In genomic region chrX:155001873-155002272, GRCh38 we compare ENCODE assay signal across 25 cellular contexts.
"Had no signal": no experiment of that assay in that cellular context is flagged by ENCODE, and none has a peak within 500 bp of the region (broad histone marks: within the 10 kb centered on the region; RNA-seq: fewer than 3 reads in every experiment).

No MANE protein-coding gene starts in this region.

- H3K4me3 Mint-ChIP-seq: dendritic cell treated with granulocyte-macrophage colony-stimulating factor and Interleukin-4, amounts not matched to agents 40 ng/mL and 50 ng/mL, for 4 days; endodermal cell; naive thymus-derived CD8-positive, alpha-beta T cell; nephron progenitor cell; stimulated activated naive B cell treated with anti-CD40 and anti-IgM and Interleukin-4, amounts not matched to agents 10 μg/mL and 1 μg/mL and 100 μg/mL, for 72 hours had no signal

- H3K36me3 ChIP-seq: gastrocnemius medialis, lower lobe of right lung, spleen, stomach, thyroid gland, vagina had no signal

- H3K9me3 ChIP-seq: gastrocnemius medialis, lower lobe of right lung, psoas muscle, spleen, stomach, thyroid gland, vagina had no signal

- H3K27ac ChIP-seq: epithelial cell of prostate, gastrocnemius medialis, lower lobe of right lung, psoas muscle, skin epidermis, spleen, stomach, thyroid gland, vagina had no signal

- DNase-seq: effector CD8-positive, alpha-beta T cell; endodermal cell; foreskin fibroblast; gastrocnemius medialis; head of caudate nucleus; left ventricle myocardium superior; lower lobe of right lung; naive thymus-derived CD8-positive, alpha-beta T cell; nephron progenitor cell; nucleus accumbens; posterior cingulate gyrus; psoas muscle; right cardiac atrium; spleen; stimulated activated CD4-positive, alpha-beta T cell treated with anti-CD3 and anti-CD28 coated beads, Interleukin-4, amount 100 ng/mL, for 4 hours; stimulated activated naive B cell treated with anti-CD40 and anti-IgM and Interleukin-4, amounts not matched to agents 10 μg/mL and 1 μg/mL and 100 μg/mL, for 72 hours; stomach; thyroid gland; trophoblast cell had no signal

- H3K27me3 Mint-ChIP-seq: dendritic cell treated with granulocyte-macrophage colony-stimulating factor and Interleukin-4, amounts not matched to agents 40 ng/mL and 50 ng/mL, for 4 days had no signal

- H3K4me1 Mint-ChIP-seq: naive thymus-derived CD8-positive, alpha-beta T cell; nephron progenitor cell; stimulated activated naive B cell treated with anti-CD40 and anti-IgM and Interleukin-4, amounts not matched to agents 10 μg/mL and 1 μg/mL and 100 μg/mL, for 72 hours had no signal

- H3K4me3 ChIP-seq: gastrocnemius medialis, lower lobe of right lung, psoas muscle, skin epidermis, spleen, stomach, thyroid gland, vagina had no signal

- H3K36me3 Mint-ChIP-seq: naive thymus-derived CD8-positive, alpha-beta T cell had no signal

- H3K4me1 ChIP-seq: gastrocnemius medialis, lower lobe of right lung, psoas muscle, spleen, stomach, thyroid gland, vagina had no signal

- ATAC-seq: esophagus mucosa; gastrocnemius medialis; left ventricle myocardium superior; lower lobe of right lung; naive thymus-derived CD8-positive, alpha-beta T cell; psoas muscle; right cardiac atrium; stimulated activated naive B cell treated with anti-CD40 and anti-IgM and Interleukin-4, amounts not matched to agents 10 μg/mL and 1 μg/mL and 100 μg/mL, for 72 hours had no signal

- H3K27me3 ChIP-seq: gastrocnemius medialis, spleen, stomach, thyroid gland, vagina had no signal

- H3K9me3 Mint-ChIP-seq: dendritic cell treated with granulocyte-macrophage colony-stimulating factor and Interleukin-4, amounts not matched to agents 40 ng/mL and 50 ng/mL, for 4 days; naive thymus-derived CD8-positive, alpha-beta T cell had no signal

- FAIRE-seq: keratinocyte had no signal

- H3K27ac Mint-ChIP-seq: dendritic cell treated with granulocyte-macrophage colony-stimulating factor and Interleukin-4, amounts not matched to agents 40 ng/mL and 50 ng/mL, for 4 days; endodermal cell; naive thymus-derived CD8-positive, alpha-beta T cell; nephron progenitor cell; stimulated activated naive B cell treated with anti-CD40 and anti-IgM and Interleukin-4, amounts not matched to agents 10 μg/mL and 1 μg/mL and 100 μg/mL, for 72 hours had no signal
